Comparison of ENCODE assay signal across 8 cellular contexts in genomic region chr4:74098628-74098995, GRCh38. TPM values are rescaled to one million over a fixed set of nuclear protein-coding genes. Genes with fewer than 3 reads are reported as not detected.
A peak's percentile ranks its signal among the peaks of the same experiment; 100 is the strongest.
DNase-seq lines count a peak whose midpoint lies in the region; ATAC-seq and TF ChIP-seq lines count a peak whose summit lies in the region.

No MANE protein-coding gene starts in this region.

- peak overlapping the region; percentile 70 for H3K9ac ChIP-seq in ES-I3 (ENCODE audit: low read depth, low read length)
- peak overlapping the region; percentile 72; the same call in 1 of the 2 replicates for H3K9ac ChIP-seq in SK-N-SH
- no peak overlapping the region for H3K9ac ChIP-seq in parathyroid adenoma

- H3K27me3 ChIP-seq in SK-N-SH (ENCODE audit: insufficient read depth) (no peaks in the 10 kb centered on the region; the same call in 1 of the 2 replicates), parathyroid adenoma (ENCODE audit: control insufficient read depth, insufficient read depth, low read length) (no peaks in the 10 kb centered on the region)

- whole genome bisulfite sequencing in SK-N-SH (ENCODE audit: low lambda C conversion rate): 15% methylated on average over 13 of the region's 24 CpGs

- DNase-seq in SK-N-SH (no peak), foreskin fibroblast (peak in 1 of 2 donors; percentile 35), NCI-H446 treated with DMSO at 0.1 percent for 48 hours (lab: John Stamatoyannopoulos, UW) (no peak), EL (no peak)

- no peak for TF ChIP-seq RAD21 in SK-N-SH (IDR thresholded peaks at IDR 0.05; ENCODE audit: low read length)

- H3K27ac ChIP-seq in SK-N-SH (ENCODE audit: low read depth in 2 of 2, low read length in 1 of 2) (peak overlapping the region in 1 of 2 experiments; percentile 68; a peak in 1 of 4 replicates), parathyroid adenoma (no peak overlapping the region)

- H4K20me1 ChIP-seq in SK-N-SH (ENCODE audit: insufficient read depth): no peaks in the 10 kb centered on the region

- H3K4me1 ChIP-seq in ES-I3 (ENCODE audit: insufficient read depth, low read length): peaks cover 9% of the 10 kb centered on the region; the same call in 1 of the 2 replicates
- H3K4me1 ChIP-seq in SK-N-SH (ENCODE audit: control insufficient read depth in 1 of 2, insufficient read depth in 2 of 2, low read depth in 1 of 2, low read length in 1 of 2): peaks cover 0 to 4% of the 10 kb centered on the region in 2 experiments; a peak in 1 of 4 replicates
- H3K4me1 ChIP-seq in parathyroid adenoma: no peaks in the 10 kb centered on the region

- TF ChIP-seq EP300 in SK-N-SH (IDR thresholded peaks at IDR 0.05; ENCODE audit: borderline replicate concordance in 1 of 2, low read depth in 1 of 2, low read length in 1 of 2): no peak

- no peaks in the 10 kb centered on the region for H3F3A ChIP-seq in SK-N-SH (replicated peaks; ENCODE audit: insufficient read depth)

- POLR2A ChIA-PET in SK-N-SH (lab: Yijun Ruan, JAX): no interaction called here

- H3K36me3 ChIP-seq in ES-I3 (ENCODE audit: insufficient read depth, low read length) (0 out of 2 replicates have a peak, but pooled peaks cover 3% of the 10 kb centered on the region), SK-N-SH (replicated peaks in 1 of 2; ENCODE audit: control insufficient read depth in 1 of 2, insufficient read depth in 2 of 2, low read length in 1 of 2) (no peaks in the 10 kb centered on the region), parathyroid adenoma (ENCODE audit: control insufficient read depth, insufficient read depth, low read length) (no peaks in the 10 kb centered on the region)

- H3K9me2 ChIP-seq in SK-N-SH: no peaks in the 10 kb centered on the region

- ATAC-seq in GM21360 (IDR thresholded peaks at IDR 0.05; ENCODE audit: unreplicated experiment) (no peak), GM19351 (IDR thresholded peaks at IDR 0.05; ENCODE audit: unreplicated experiment) (no peak)

- no peak for TF ChIP-seq CTCF in SK-N-SH (IDR thresholded peaks at IDR 0.05)
- TF ChIP-seq CTCF in foreskin fibroblast (IDR thresholded peaks at IDR 0.05; ENCODE audit: low read depth, low read length): no peak
- TF ChIP-seq CTCF in parathyroid adenoma (IDR thresholded peaks at IDR 0.05): no peak

- H3K4me3 ChIP-seq in SK-N-SH (ENCODE audit: low read depth in 2 of 2, low read length in 1 of 2): peak overlapping the region; percentile 64 to 68
- peak overlapping the region; percentile 60 to 92 for H3K4me3 ChIP-seq in foreskin fibroblast (ENCODE audit: low read depth in 1 of 2, low read length in 2 of 2)
- no peak overlapping the region for H3K4me3 ChIP-seq in parathyroid adenoma (ENCODE audit: low read depth, low read length)

- H2AFZ ChIP-seq in SK-N-SH (ENCODE audit: low read depth) (peak overlapping the region; percentile 91), parathyroid adenoma (peak overlapping the region; percentile 38)

- CTCF ChIA-PET in SK-N-SH (lab: Yijun Ruan, JAX): interaction anchor here (1.2 to 2.0 kb wide), 3 partner anchors 9 to 35 kb away, joined by 3 to 7 read pairs (median 4); no protein-coding TSS in a partner anchor

- no peaks in the 10 kb centered on the region for H3K79me2 ChIP-seq in SK-N-SH (ENCODE audit: insufficient read depth)
- no peaks in the 10 kb centered on the region for H3K79me2 ChIP-seq in parathyroid adenoma

- H3K9me3 ChIP-seq in ES-I3 (ENCODE audit: control insufficient read depth, insufficient read depth, low read length) (no peaks in the 10 kb centered on the region), SK-N-SH (no peaks in the 10 kb centered on the region), parathyroid adenoma (ENCODE audit: control insufficient read depth, low read length) (no peaks in the 10 kb centered on the region)

- peak overlapping the region; percentile 79 for H3K4me2 ChIP-seq in SK-N-SH
- peak overlapping the region; percentile 39 for H3K4me2 ChIP-seq in parathyroid adenoma (ENCODE audit: low read length)

TF ChIP-seq in SK-N-SH, 30 proteins besides CTCF, POLR2A, EP300 and RAD21:
- no peak for TF ChIP-seq JUND (IDR thresholded peaks at IDR 0.05)
- no peak for TF ChIP-seq FOSL2 (IDR thresholded peaks at IDR 0.05; ENCODE audit: borderline replicate concordance, low read depth)
- no peak for TF ChIP-seq RCOR1 (IDR thresholded peaks at IDR 0.05; ENCODE audit: low read length)
- TF ChIP-seq USF2 (IDR thresholded peaks at IDR 0.05; ENCODE audit: borderline replicate concordance, low read depth, low read length): no peak
- no peak for TF ChIP-seq PBX3 (IDR thresholded peaks at IDR 0.05)
- no peak for TF ChIP-seq SIN3A (IDR thresholded peaks at IDR 0.05; ENCODE audit: borderline replicate concordance, low read depth, low read length)
- no peak for TF ChIP-seq NFIC (IDR thresholded peaks at IDR 0.05; ENCODE audit: borderline replicate concordance)
- TF ChIP-seq SMC3 (IDR thresholded peaks at IDR 0.05; ENCODE audit: low read depth, low read length): no peak
- no peak for TF ChIP-seq FOXJ3 (CRISPR knock-in tag; IDR thresholded peaks at IDR 0.05)
- TF ChIP-seq RFX5 (IDR thresholded peaks at IDR 0.05; ENCODE audit: low read length): no peak
- no peak for TF ChIP-seq REST (IDR thresholded peaks at IDR 0.05; ENCODE audit: low read depth, low read length)
- no peak for TF ChIP-seq IRF3 (IDR thresholded peaks at IDR 0.05; ENCODE audit: low read depth, low read length)
- no peak for TF ChIP-seq TAF1 (IDR thresholded peaks at IDR 0.05; ENCODE audit: borderline replicate concordance, low read depth, low read length)
- no peak for TF ChIP-seq POLR2AphosphoS5 (IDR thresholded peaks at IDR 0.05; ENCODE audit: low read depth, low read length)
- no peak for TF ChIP-seq TEAD4 (IDR thresholded peaks at IDR 0.05; ENCODE audit: borderline replicate concordance, insufficient read depth)

RNA-seq across cellular contexts. Expression of gene CXCL2, which starts 0.4 kb away (rescaled TPM):
- 20.9 and 33.7 TPM in 2 replicates for polyA plus RNA-seq in SK-N-SH (2012; rRNA removed)
- polyA plus RNA-seq in SK-N-SH (2012; cell fraction: cytosol; rRNA removed): 11.6 and 21.0 TPM in 2 replicates
- 125 and 134 TPM in 2 replicates for polyA plus RNA-seq in SK-N-SH (2012; cell fraction: nucleus; rRNA removed)

RNA-seq across cellular contexts. Expression of gene MTHFD2L, which starts 59.3 kb away (rescaled TPM):
- 4.8 and 8.2 TPM in 2 replicates for polyA plus RNA-seq in SK-N-SH (2012; rRNA removed)
- polyA plus RNA-seq in SK-N-SH (2012; cell fraction: cytosol; rRNA removed): 5.9 and 8.4 TPM in 2 replicates
- 4.2 and 11.6 TPM in 2 replicates for polyA plus RNA-seq in SK-N-SH (2012; cell fraction: nucleus; rRNA removed)
